In genomic region chr3:171468296-171468906, GRCh38 we compare ENCODE assay signal across 2 cellular contexts.
A peak's percentile ranks its signal among the peaks of the same experiment; 100 is the strongest.
TF ChIP-seq lines count a peak whose summit lies in the region.

No MANE protein-coding gene starts in this region.

TF ChIP-seq in GM23338, 12 proteins besides CTCF, POLR2A, EP300 and RAD21 (continued from another document):
- TF ChIP-seq EZH2 (IDR thresholded peaks at IDR 0.05; ENCODE audit: low read depth, unreplicated experiment) (no peak), ZNF114 (CRISPR knock-in tag; IDR thresholded peaks at IDR 0.05) (no peak), ETS1 (IDR thresholded peaks at IDR 0.05) (no peak), REST (IDR thresholded peaks at IDR 0.05; ENCODE audit: unreplicated experiment) (no peak), ZNF462 (CRISPR knock-in tag; IDR thresholded peaks at IDR 0.05) (no peak)

TF ChIP-seq in K562, 482 proteins besides CTCF, POLR2A, EP300 and RAD21 (continued from another document):
- 0 out of 2 replicates have a peak, but pooled peaks have one; percentile 35 for TF ChIP-seq CREB3 (tag; conservative IDR thresholded peaks at IDR 0.05; ENCODE audit: low read depth)
- no peak for TF ChIP-seq CHD4 (IDR thresholded peaks at IDR 0.05; ENCODE audit: insufficient read depth, insufficient replicate concordance, low read depth, low read length, poor library complexity, severe bottlenecking)
- TF ChIP-seq STAT5A (IDR thresholded peaks at IDR 0.05; ENCODE audit: borderline replicate concordance, low read length): no peak
- peak; percentile 54; the same call in 1 of the 2 replicates for TF ChIP-seq ZNF592 (IDR thresholded peaks at IDR 0.05)
- TF ChIP-seq HMG20A (CRISPR knock-in tag; conservative IDR thresholded peaks at IDR 0.05): no peak
- TF ChIP-seq PHF21A (IDR thresholded peaks at IDR 0.05; ENCODE audit: borderline replicate concordance, low read depth): no peak
- no peak for TF ChIP-seq NONO (IDR thresholded peaks at IDR 0.05; ENCODE audit: low read depth in 2 of 2, low read length in 1 of 2)
- TF ChIP-seq HDAC1 (IDR thresholded peaks at IDR 0.05): no peak
- TF ChIP-seq DMBX1 (CRISPR knock-in tag; IDR thresholded peaks at IDR 0.05; ENCODE audit: borderline replicate concordance): 0 out of 2 replicates have a peak, but pooled peaks have one; percentile 18
- no peak for TF ChIP-seq POLR2G (IDR thresholded peaks at IDR 0.05; ENCODE audit: low read depth, low read length)
- TF ChIP-seq L3MBTL2 (IDR thresholded peaks at IDR 0.05): 0 out of 2 replicates have a peak, but pooled peaks have one; percentile 19
- no peak for TF ChIP-seq DPF2 (IDR thresholded peaks at IDR 0.05)
- no peak for TF ChIP-seq THRAP3 (IDR thresholded peaks at IDR 0.05; ENCODE audit: borderline replicate concordance)
- no peak for TF ChIP-seq MITF (IDR thresholded peaks at IDR 0.05)
- no peak for TF ChIP-seq MEIS2 (IDR thresholded peaks at IDR 0.05; ENCODE audit: partially characterized antibody)
TF ChIP-seq in K562: peak in this region for 5.
